ENCODE assay signal across 8 cellular contexts in genomic region chr12:116880817-116881324, GRCh38. TPM values are rescaled to one million over a fixed set of nuclear protein-coding genes. Genes with fewer than 3 reads are reported as not detected.
DNase-seq lines count a peak whose midpoint lies in the region; ATAC-seq and TF ChIP-seq lines count a peak whose summit lies in the region.

No MANE protein-coding gene starts in this region.

- H2BK5ac ChIP-seq in mesendoderm (ENCODE audit: low read length): no peak overlapping the region

- peaks cover 21 to 32% (median 30%) of the 10 kb centered on the region in 3 donors for H3K4me1 Mint-ChIP-seq in IgD-negative memory B cell

- no peak overlapping the region for H4K5ac ChIP-seq in mesendoderm (ENCODE audit: low read length)

- peak; percentile 72 for ATAC-seq in GM18909 (IDR thresholded peaks at IDR 0.05; ENCODE audit: poor library complexity, unreplicated experiment)
- ATAC-seq in SK-N-SH treated with all-trans-retinoic acid at 6 μM for 48 hours: peak; percentile 72
- peak; percentile 74 for ATAC-seq in upper lobe of right lung
- no peak for ATAC-seq in HG03469 (IDR thresholded peaks at IDR 0.05; ENCODE audit: unreplicated experiment)

- H3K4ac ChIP-seq in mesendoderm (ENCODE audit: low read depth, low read length): no peak overlapping the region

- no peak overlapping the region for H2BK120ac ChIP-seq in mesendoderm (ENCODE audit: low read depth, low read length)

- H3K9me3 ChIP-seq in BLaER1 (no peaks in the 10 kb centered on the region), upper lobe of right lung (no peaks in the 10 kb centered on the region)

- H3K27me3 ChIP-seq in BLaER1: peaks cover 83% of the 10 kb centered on the region
- H3K27me3 ChIP-seq in mesendoderm (ENCODE audit: insufficient read depth, low read length, poor library complexity): peaks cover 30% of the 10 kb centered on the region
- H3K27me3 ChIP-seq in upper lobe of right lung: peaks cover 77% of the 10 kb centered on the region

- peaks cover 45% of the 10 kb centered on the region for H3K27me3 Mint-ChIP-seq in IgD-negative memory B cell

- H3K4me1 ChIP-seq in BLaER1 (peaks cover 47% of the 10 kb centered on the region), mesendoderm (ENCODE audit: control insufficient read depth, low read depth, low read length) (peaks cover 11% of the 10 kb centered on the region), upper lobe of right lung (peaks cover 29% of the 10 kb centered on the region)

- no peak overlapping the region for H3K9ac ChIP-seq in BLaER1
- peak overlapping the region; percentile 50 for H3K9ac ChIP-seq in mesendoderm (ENCODE audit: low read length)

- H3K79me1 ChIP-seq in mesendoderm (ENCODE audit: low read length): no peaks in the 10 kb centered on the region

- peak overlapping the region; percentile 73 to 94 (median 90) for H3K4me3 Mint-ChIP-seq in IgD-negative memory B cell

- no peaks in the 10 kb centered on the region for H3K79me2 ChIP-seq in mesendoderm (ENCODE audit: control insufficient read depth, insufficient read depth, low read length)

- intact Hi-C loops in upper lobe of right lung (cut with DNase I): no loop called here

- peak overlapping the region; percentile 31 for H4K8ac ChIP-seq in mesendoderm (ENCODE audit: low read depth, low read length)

- H3K27ac ChIP-seq in BLaER1 (no peak overlapping the region), mesendoderm (ENCODE audit: low read depth, low read length) (no peak overlapping the region), upper lobe of right lung (no peak overlapping the region)

- peaks cover 0 to 1% (median 0%) of the 10 kb centered on the region in 3 donors for H3K9me3 Mint-ChIP-seq in IgD-negative memory B cell

- no peak for TF ChIP-seq CTCF in upper lobe of right lung (IDR thresholded peaks at IDR 0.05)

- peak overlapping the region; percentile 70 for H3K56ac ChIP-seq in mesendoderm (ENCODE audit: low read length)

- H3K18ac ChIP-seq in mesendoderm (ENCODE audit: low read length): no peak overlapping the region

- no peaks in the 10 kb centered on the region for H3K36me3 ChIP-seq in BLaER1
- no peaks in the 10 kb centered on the region for H3K36me3 ChIP-seq in mesendoderm (ENCODE audit: control insufficient read depth, insufficient read depth, low read length)
- no peaks in the 10 kb centered on the region for H3K36me3 ChIP-seq in upper lobe of right lung

- peak overlapping the region in 2 of 3 donors; percentile 25 for H3K27ac Mint-ChIP-seq in IgD-negative memory B cell

- no peak overlapping the region for H3K23ac ChIP-seq in mesendoderm (ENCODE audit: low read length)

- peaks cover 45% of the 10 kb centered on the region for H4K20me1 ChIP-seq in BLaER1

- DNase-seq in dermis microvascular lymphatic vessel endothelial cell (ENCODE audit: low read depth in 2 of 2): peak; percentile 29 to 70
- DNase-seq in mesendoderm: peak; percentile 79
- DNase-seq in upper lobe of right lung: peak; percentile 69

- H3K4me2 ChIP-seq in BLaER1 (peak overlapping the region; percentile 92), mesendoderm (ENCODE audit: low read length) (peak overlapping the region; percentile 79)

- H3K4me3 ChIP-seq in BLaER1: peak overlapping the region; percentile 68
- peak overlapping the region; percentile 44 for H3K4me3 ChIP-seq in mesendoderm (ENCODE audit: low read length)
- H3K4me3 ChIP-seq in upper lobe of right lung: peak overlapping the region; percentile 21

- WGBS in mesendoderm (ENCODE audit: extremely low coverage, insufficient coverage, low lambda C conversion rate): no CpG with 5 or more reads among the region's 65 CpGs

- H3K36me3 Mint-ChIP-seq in IgD-negative memory B cell: peaks cover 2% of the 10 kb centered on the region

- no peak overlapping the region for H2AK5ac ChIP-seq in mesendoderm (ENCODE audit: low read length)

- no peak overlapping the region for H2BK15ac ChIP-seq in mesendoderm (replicated peaks; ENCODE audit: low read depth)

TF ChIP-seq in SK-N-SH treated with all-trans-retinoic acid at 6 μM for 48 hours, 23 proteins besides CTCF, POLR2A, EP300 and RAD21 (continues in another document):
- TF ChIP-seq ZC3H10 (CRISPR knock-in tag; IDR thresholded peaks at IDR 0.05) (no peak), ZFP3 (CRISPR knock-in tag; IDR thresholded peaks at IDR 0.05) (no peak), ZNF565 (CRISPR knock-in tag; conservative IDR thresholded peaks at IDR 0.05; ENCODE audit: low read depth) (no peak), OSR1 (CRISPR knock-in tag; IDR thresholded peaks at IDR 0.05) (no peak), GLIS3 (CRISPR knock-in tag; IDR thresholded peaks at IDR 0.05) (no peak), TCF4 (CRISPR knock-in tag; IDR thresholded peaks at IDR 0.05; ENCODE audit: borderline replicate concordance) (no peak), ZNF70 (CRISPR knock-in tag; IDR thresholded peaks at IDR 0.05) (no peak), ARNTL (CRISPR knock-in tag; IDR thresholded peaks at IDR 0.05; ENCODE audit: borderline replicate concordance, low read depth) (no peak), SNAI2 (CRISPR knock-in tag; IDR thresholded peaks at IDR 0.05) (no peak), PPARA (CRISPR knock-in tag; IDR thresholded peaks at IDR 0.05; ENCODE audit: borderline replicate concordance) (no peak), TSHZ2 (CRISPR knock-in tag; IDR thresholded peaks at IDR 0.05) (no peak)
- TF ChIP-seq, protein P1, sequence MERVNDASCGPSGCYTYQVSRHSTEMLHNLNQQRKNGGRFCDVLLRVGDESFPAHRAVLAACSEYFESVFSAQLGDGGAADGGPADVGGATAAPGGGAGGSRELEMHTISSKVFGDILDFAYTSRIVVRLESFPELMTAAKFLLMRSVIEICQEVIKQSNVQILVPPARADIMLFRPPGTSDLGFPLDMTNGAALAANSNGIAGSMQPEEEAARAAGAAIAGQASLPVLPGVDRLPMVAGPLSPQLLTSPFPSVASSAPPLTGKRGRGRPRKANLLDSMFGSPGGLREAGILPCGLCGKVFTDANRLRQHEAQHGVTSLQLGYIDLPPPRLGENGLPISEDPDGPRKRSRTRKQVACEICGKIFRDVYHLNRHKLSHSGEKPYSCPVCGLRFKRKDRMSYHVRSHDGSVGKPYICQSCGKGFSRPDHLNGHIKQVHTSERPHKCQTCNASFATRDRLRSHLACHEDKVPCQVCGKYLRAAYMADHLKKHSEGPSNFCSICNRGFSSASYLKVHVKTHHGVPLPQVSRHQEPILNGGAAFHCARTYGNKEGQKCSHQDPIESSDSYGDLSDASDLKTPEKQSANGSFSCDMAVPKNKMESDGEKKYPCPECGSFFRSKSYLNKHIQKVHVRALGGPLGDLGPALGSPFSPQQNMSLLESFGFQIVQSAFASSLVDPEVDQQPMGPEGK (CRISPR knock-in tag; IDR thresholded peaks at IDR 0.05; ENCODE audit: borderline replicate concordance): no peak
- TF ChIP-seq, protein P2, sequence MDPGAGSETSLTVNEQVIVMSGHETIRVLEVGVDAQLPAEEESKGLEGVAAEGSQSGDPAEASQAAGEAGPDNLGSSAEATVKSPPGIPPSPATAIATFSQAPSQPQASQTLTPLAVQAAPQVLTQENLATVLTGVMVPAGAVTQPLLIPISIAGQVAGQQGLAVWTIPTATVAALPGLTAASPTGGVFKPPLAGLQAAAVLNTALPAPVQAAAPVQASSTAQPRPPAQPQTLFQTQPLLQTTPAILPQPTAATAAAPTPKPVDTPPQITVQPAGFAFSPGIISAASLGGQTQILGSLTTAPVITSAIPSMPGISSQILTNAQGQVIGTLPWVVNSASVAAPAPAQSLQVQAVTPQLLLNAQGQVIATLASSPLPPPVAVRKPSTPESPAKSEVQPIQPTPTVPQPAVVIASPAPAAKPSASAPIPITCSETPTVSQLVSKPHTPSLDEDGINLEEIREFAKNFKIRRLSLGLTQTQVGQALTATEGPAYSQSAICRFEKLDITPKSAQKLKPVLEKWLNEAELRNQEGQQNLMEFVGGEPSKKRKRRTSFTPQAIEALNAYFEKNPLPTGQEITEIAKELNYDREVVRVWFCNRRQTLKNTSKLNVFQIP (CRISPR knock-in tag; IDR thresholded peaks at IDR 0.05; ENCODE audit: borderline replicate concordance, low read depth): no peak

RNA-seq across cellular contexts. Expression of gene HRK, which starts 0.4 kb away (rescaled TPM):
- polyA plus RNA-seq in IgD-negative memory B cell: 3.7 TPM
- total RNA-seq in dermis microvascular lymphatic vessel endothelial cell (not detected in 2 replicates), upper lobe of right lung (not detected)
- 0.59 TPM for polyA plus RNA-seq in mesendoderm (2013, experiment 1 of 2)
- polyA plus RNA-seq in mesendoderm (2013, experiment 2 of 2): 0.62 TPM

RNA-seq across cellular contexts. Expression of gene FBXW8, which starts 29.9 kb away (rescaled TPM):
- polyA plus RNA-seq in IgD-negative memory B cell: 11.3 TPM
- total RNA-seq in dermis microvascular lymphatic vessel endothelial cell (6.8 and 12.6 TPM in 2 replicates), upper lobe of right lung (16.8 TPM)
- polyA plus RNA-seq in mesendoderm (2013, experiment 1 of 2): 7.6 TPM
- 7.6 TPM for polyA plus RNA-seq in mesendoderm (2013, experiment 2 of 2)
